ENCODE assay signal across 9 cellular contexts in genomic region chr16:50699345-50700159, GRCh38. TPM values are rescaled to one million over a fixed set of nuclear protein-coding genes. Genes with fewer than 3 reads are reported as not detected.
A peak's percentile ranks its signal among the peaks of the same experiment; 100 is the strongest.
DNase-seq lines count a peak whose midpoint lies in the region; ATAC-seq, FAIRE-seq and TF ChIP-seq lines count a peak whose summit lies in the region.
"Had no signal": no experiment of that assay in that cellular context is flagged by ENCODE, and none has a peak within 500 bp of the region (broad histone marks: within the 10 kb centered on the region; RNA-seq: fewer than 3 reads in every experiment).

No MANE protein-coding gene starts in this region.

- H3K36me3 ChIP-seq in BLaER1 treated with 17β-estradiol and CSF1 and Interleukin-3, amounts not matched to agents 10 nM and 100 nM: peaks cover 0 to 52% (median 7%) of the 10 kb centered on the region in 11 experiments; a peak in 11 of 22 replicates
- H3K36me3 ChIP-seq in naive thymus-derived CD4-positive, alpha-beta T cell (ENCODE audit: control insufficient read depth in 2 of 3, insufficient read depth in 3 of 3, low read length in 3 of 3): no peaks in the 10 kb centered on the region
- no peaks in the 10 kb centered on the region for H3K36me3 ChIP-seq in tibial artery

- CTCF ChIA-PET in naive thymus-derived CD4-positive, alpha-beta T cell (lab: Charles Lee): interaction anchor here (0.6 to 1.8 kb wide), 2 partner anchors 47 to 425 kb away, joined by 3 to 4 read pairs; no protein-coding TSS in a partner anchor

- peaks cover 61% of the 10 kb centered on the region for H3K4me1 Mint-ChIP-seq in activated naive CD8-positive, alpha-beta T cell (ENCODE audit: low read depth)
- H3K4me1 Mint-ChIP-seq in naive thymus-derived CD4-positive, alpha-beta T cell: peaks cover 36 to 54% (median 42%) of the 10 kb centered on the region in 7 donors
- peaks cover 21 to 72% (median 38%) of the 10 kb centered on the region in 4 donors for H3K4me1 Mint-ChIP-seq in naive thymus-derived CD8-positive, alpha-beta T cell

- DNase-seq in NCI-H226: peak; percentile 38
- peak in 2 of 9 donors; percentile 16 to 46 for DNase-seq in naive thymus-derived CD4-positive, alpha-beta T cell
- DNase-seq in T1000 (lab: John Stamatoyannopoulos, UW): no peak
- no peak for DNase-seq in naive thymus-derived CD8-positive, alpha-beta T cell
- DNase-seq in frontal cortex (ENCODE audit: low spot score in 2 of 2): no peak
- DNase-seq in tibial artery: no peak
- DNase-seq: NCI-H2081 treated with DMSO at 0.1 percent for 48 hours had no signal

- POLR2A ChIA-PET in naive thymus-derived CD4-positive, alpha-beta T cell (lab: Charles Lee): interaction anchor here (0.6 to 1.0 kb wide), 2 partner anchors 18 to 38 kb away, joined by 3 to 4 read pairs; no protein-coding TSS in a partner anchor
- POLR2A ChIA-PET in naive thymus-derived CD8-positive, alpha-beta T cell (lab: Charles Lee): interaction anchor here (0.7 kb wide), 2 partner anchors 9 to 17 kb away, joined by 3 to 4 read pairs; no protein-coding TSS in a partner anchor

- no peaks in the 10 kb centered on the region for H4K20me1 ChIP-seq in BLaER1 treated with 17β-estradiol and CSF1 and Interleukin-3, amounts not matched to agents 10 nM and 100 nM

- H3K27ac ChIP-seq in BLaER1 treated with 17β-estradiol and CSF1 and Interleukin-3, amounts not matched to agents 10 nM and 100 nM: peak overlapping the region in 10 of 11 experiments; percentile 28 to 90 (median 84); a peak in 20 of 22 replicates
- H3K27ac ChIP-seq in naive thymus-derived CD4-positive, alpha-beta T cell (ENCODE audit: low read depth, low read length): no peak overlapping the region
- H3K27ac ChIP-seq in tibial artery: no peak overlapping the region

- peak; percentile 56 for ATAC-seq in naive thymus-derived CD4-positive, alpha-beta T cell
- no peak for ATAC-seq in naive thymus-derived CD8-positive, alpha-beta T cell

- peak overlapping the region in 10 of 11 experiments; percentile 21 to 98 (median 80); a peak in 20 of 22 replicates for H3K4me2 ChIP-seq in BLaER1 treated with 17β-estradiol and CSF1 and Interleukin-3, amounts not matched to agents 10 nM and 100 nM

- no peaks in the 10 kb centered on the region for H3K27me3 Mint-ChIP-seq in activated naive CD8-positive, alpha-beta T cell
- peaks cover 0 to 6% (median 0%) of the 10 kb centered on the region in 5 donors for H3K27me3 Mint-ChIP-seq in naive thymus-derived CD4-positive, alpha-beta T cell
- peaks cover 0 to 14% (median 3%) of the 10 kb centered on the region in 5 donors for H3K27me3 Mint-ChIP-seq in naive thymus-derived CD8-positive, alpha-beta T cell

- peak overlapping the region; percentile 90 for H3K27ac Mint-ChIP-seq in activated naive CD8-positive, alpha-beta T cell
- H3K27ac Mint-ChIP-seq in naive thymus-derived CD4-positive, alpha-beta T cell: peak overlapping the region in 4 of 9 donors; percentile 38 to 59 (median 50)
- H3K27ac Mint-ChIP-seq in naive thymus-derived CD8-positive, alpha-beta T cell: peak overlapping the region in 2 of 10 donors; percentile 53 to 91

- peaks cover 7% of the 10 kb centered on the region for H3K9me3 Mint-ChIP-seq in activated naive CD8-positive, alpha-beta T cell (ENCODE audit: low read depth)
- H3K9me3 Mint-ChIP-seq in naive thymus-derived CD4-positive, alpha-beta T cell: peaks cover 3 to 15% (median 9%) of the 10 kb centered on the region in 11 donors
- peaks cover 0 to 11% (median 9%) of the 10 kb centered on the region in 9 donors for H3K9me3 Mint-ChIP-seq in naive thymus-derived CD8-positive, alpha-beta T cell

- H3K9me3 ChIP-seq in BLaER1 treated with 17β-estradiol and CSF1 and Interleukin-3, amounts not matched to agents 10 nM and 100 nM (replicated peaks in 1 of 11): peaks cover 13 to 17% (median 15%) of the 10 kb centered on the region in 11 experiments
- H3K9me3 ChIP-seq in naive thymus-derived CD4-positive, alpha-beta T cell (ENCODE audit: control insufficient read depth in 2 of 3, low read length in 3 of 3): peaks cover 4 to 9% (median 4%) of the 10 kb centered on the region in 3 experiments
- peaks cover 0 to 13% (median 8%) of the 10 kb centered on the region in 3 donors for H3K9me3 ChIP-seq in tibial artery

- intact Hi-C loops in naive thymus-derived CD4-positive, alpha-beta T cell (cut with micrococcal nuclease): no loop called here
- intact Hi-C loops in tibial artery (cut with DNase I; ENCODE audit: low total_unique reads): loop anchor here (10.0 kb wide), 1 partner anchor 45 kb away; the partner anchor contains the start of gene CYLD

- peak overlapping the region; percentile 61 for H3K4me3 Mint-ChIP-seq in activated naive CD8-positive, alpha-beta T cell
- H3K4me3 Mint-ChIP-seq in naive thymus-derived CD4-positive, alpha-beta T cell: peak overlapping the region in 5 of 10 donors; percentile 26 to 80 (median 41)
- H3K4me3 Mint-ChIP-seq in naive thymus-derived CD8-positive, alpha-beta T cell: peak overlapping the region in 4 of 10 donors; percentile 17 to 60 (median 50)

- FAIRE-seq in frontal cortex (lab: Jason Lieb, UNC): no peak

- H3K4me3 ChIP-seq in BLaER1 treated with 17β-estradiol and CSF1 and Interleukin-3, amounts not matched to agents 10 nM and 100 nM: no peak overlapping the region
- H3K4me3 ChIP-seq in naive thymus-derived CD4-positive, alpha-beta T cell (ENCODE audit: low read length): no peak overlapping the region
- no peak overlapping the region for H3K4me3 ChIP-seq in tibial artery

- H3K4me1 ChIP-seq in BLaER1 treated with 17β-estradiol and CSF1 and Interleukin-3, amounts not matched to agents 10 nM and 100 nM: peaks cover 49 to 88% (median 85%) of the 10 kb centered on the region in 10 experiments
- peaks cover 19 to 44% of the 10 kb centered on the region in 2 donors for H3K4me1 ChIP-seq in naive thymus-derived CD4-positive, alpha-beta T cell (ENCODE audit: control insufficient read depth in 2 of 2, insufficient read depth in 2 of 2, low read length in 2 of 2)
- H3K4me1 ChIP-seq in tibial artery: peaks cover 0 to 21% (median 14%) of the 10 kb centered on the region in 4 donors

- peak overlapping the region in 5 of 11 experiments; percentile 21 to 42 (median 31); a peak in 9 of 22 replicates for H3K9ac ChIP-seq in BLaER1 treated with 17β-estradiol and CSF1 and Interleukin-3, amounts not matched to agents 10 nM and 100 nM

- peaks cover 12% of the 10 kb centered on the region for H3K36me3 Mint-ChIP-seq in activated naive CD8-positive, alpha-beta T cell
- peaks cover 0 to 46% (median 4%) of the 10 kb centered on the region in 5 donors for H3K36me3 Mint-ChIP-seq in naive thymus-derived CD4-positive, alpha-beta T cell
- peaks cover 0 to 10% (median 8%) of the 10 kb centered on the region in 3 donors for H3K36me3 Mint-ChIP-seq in naive thymus-derived CD8-positive, alpha-beta T cell

- no peaks in the 10 kb centered on the region for H3K27me3 ChIP-seq in BLaER1 treated with 17β-estradiol and CSF1 and Interleukin-3, amounts not matched to agents 10 nM and 100 nM
- H3K27me3 ChIP-seq in naive thymus-derived CD4-positive, alpha-beta T cell (ENCODE audit: control insufficient read depth in 2 of 2, insufficient read depth in 2 of 2, low read length in 2 of 2): no peaks in the 10 kb centered on the region
- H3K27me3 ChIP-seq in tibial artery: no peaks in the 10 kb centered on the region

- no peak for TF ChIP-seq CTCF in tibial artery (IDR thresholded peaks at IDR 0.05)

RNA-seq across cellular contexts. Expression of gene NOD2, which starts 6.1 kb away (rescaled TPM):
- total RNA-seq in naive thymus-derived CD4-positive, alpha-beta T cell: 10 to 100 TPM in 2 of 5 experiments, 1 to 10 TPM in 1, under 1 TPM in 2; 0.49 to 40.5 (median 4.8) TPM
- polyA plus RNA-seq in naive thymus-derived CD4-positive, alpha-beta T cell: under 1 TPM; 0.06 TPM
- under 1 TPM; 0.08 to 0.49 TPM for total RNA-seq in naive thymus-derived CD8-positive, alpha-beta T cell
- polyA plus RNA-seq in naive thymus-derived CD8-positive, alpha-beta T cell: under 1 TPM in 2 of 3 donors, not detected in 1; 0.33 to 0.51 TPM
- total RNA-seq in frontal cortex: under 0.01 TPM

RNA-seq across cellular contexts. Expression of gene SNX20, which starts 18.4 kb away (rescaled TPM):
- 10 to 100 TPM; 32.4 to 94.9 (median 70.8) TPM for total RNA-seq in naive thymus-derived CD4-positive, alpha-beta T cell
- polyA plus RNA-seq in naive thymus-derived CD4-positive, alpha-beta T cell: 10 to 100 TPM; 62.6 to 96.1 TPM
- 10 to 100 TPM; 38.3 to 42.8 TPM for total RNA-seq in naive thymus-derived CD8-positive, alpha-beta T cell
- 10 to 100 TPM; 31.1 to 50.4 (median 34.4) TPM for polyA plus RNA-seq in naive thymus-derived CD8-positive, alpha-beta T cell
- total RNA-seq in frontal cortex: under 0.01 TPM

RNA-seq across cellular contexts. Expression of gene CYLD, which starts 42.3 kb away (rescaled TPM):
- 100 to 1,000 TPM; 259 to 393 (median 336) TPM for total RNA-seq in naive thymus-derived CD4-positive, alpha-beta T cell
- 100 to 1,000 TPM; 170 to 224 TPM for polyA plus RNA-seq in naive thymus-derived CD4-positive, alpha-beta T cell
- 100 to 1,000 TPM; 195 to 203 TPM for total RNA-seq in naive thymus-derived CD8-positive, alpha-beta T cell
- polyA plus RNA-seq in naive thymus-derived CD8-positive, alpha-beta T cell: 100 to 1,000 TPM; 106 to 131 (median 107) TPM
- 35.9 TPM for total RNA-seq in frontal cortex

Comparison
In these comparisons a context has a peak if more than half of its experiments do, and no peak if none do; other contexts are left out.
1. H3K27ac ChIP-seq: peak in BLaER1 treated with 17β-estradiol and CSF1 and Interleukin-3, amounts not matched to agents 10 nM and 100 nM (10 of 11); none in naive thymus-derived CD4-positive, alpha-beta T cell (single experiment) and tibial artery (0 of 2).
2. RNA of gene SNX20, which starts 18.4 kb away (total RNA-seq): 32.4 to 94.9 TPM in naive thymus-derived CD4-positive, alpha-beta T cell and 38.3 to 42.8 TPM in naive thymus-derived CD8-positive, alpha-beta T cell; under 0.01 TPM in frontal cortex (single experiment); every median in the first group is over 10 times any median in the second.